In the genomic region with DNA sequence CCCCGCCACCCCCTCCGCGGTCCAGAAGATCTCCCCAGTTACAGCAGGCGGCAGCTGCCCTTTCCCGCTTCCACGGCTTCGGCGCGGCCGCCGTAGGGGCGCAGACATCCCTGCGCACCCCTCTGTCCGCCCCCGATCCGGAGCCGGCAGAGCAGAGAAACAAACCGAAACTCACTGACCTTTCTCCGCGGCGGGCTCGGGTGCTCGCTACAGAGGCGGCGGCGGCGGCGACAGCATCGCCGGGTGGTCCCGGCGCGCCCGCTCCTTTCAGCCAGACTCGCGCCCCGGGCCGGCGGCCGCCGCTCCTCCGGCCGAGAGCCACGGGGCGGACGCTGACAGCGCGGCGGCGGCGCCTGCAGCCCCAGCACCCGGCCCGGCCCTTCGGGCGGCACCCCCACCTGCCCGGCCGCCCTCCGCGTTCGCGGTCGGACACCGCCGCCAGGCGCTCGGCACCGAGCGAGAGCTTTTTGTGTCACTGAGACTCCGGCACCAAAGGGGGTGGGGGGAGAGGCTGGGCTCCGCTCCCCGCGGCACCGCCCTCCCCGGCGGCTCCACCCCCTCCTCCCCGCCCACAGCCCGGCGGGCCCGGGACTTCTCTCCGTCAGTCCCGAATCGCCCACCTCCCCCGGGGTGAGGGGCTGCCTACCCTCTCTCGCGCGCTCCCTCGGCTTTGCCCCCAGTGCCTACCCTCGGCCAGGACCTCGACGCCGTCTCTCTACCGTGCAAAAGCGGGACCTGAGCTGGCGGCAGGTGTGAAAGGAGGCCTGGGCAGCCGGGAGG, we compare ENCODE assay signal across 8 cellular contexts. TPM values are rescaled to one million over a fixed set of nuclear protein-coding genes. Genes with fewer than 3 reads are reported as not detected.
A peak's percentile ranks its signal among the peaks of the same experiment; 100 is the strongest.
DNase-seq lines count a peak whose midpoint lies in the region; ATAC-seq, FAIRE-seq and TF ChIP-seq lines count a peak whose summit lies in the region.

No MANE protein-coding gene starts in this region.

- H3K4me3 ChIP-seq in kidney epithelial cell (ENCODE audit: low read depth, low read length), result peak overlapping the region; percentile 68

- H3K36me3 ChIP-seq in kidney epithelial cell (ENCODE audit: control insufficient read depth, insufficient read depth, low read length), result no peaks in the 10 kb centered on the region

- POLR2A ChIA-PET in WTC11 (lab: Charles Lee), result interaction anchor here (1.2 kb wide), 1 partner anchor 19 kb away, joined by 4 read pairs; no protein-coding TSS in a partner anchor

- no peak overlapping the region for H3K27ac Mint-ChIP-seq in WTC11

- peaks cover 3% of the 10 kb centered on the region; the same call in 1 of the 2 replicates for H3K36me3 Mint-ChIP-seq in WTC11

- DNase-seq in GM12892 (ENCODE audit: insufficient read length), result peak; percentile 76
- peak; percentile 20 to 84 (median 83) for DNase-seq in NCI-H1417 (lab: John Stamatoyannopoulos, UW)
- peak; percentile 82 for DNase-seq in WTC11 (ENCODE audit: low spot score)
- peak; percentile 73 for DNase-seq in cerebellar cortex (ENCODE audit: low spot score)
- DNase-seq in kidney epithelial cell (ENCODE audit: low read depth), result no peak
- peak; percentile 73 for DNase-seq in stimulated activated CD4-positive, alpha-beta T cell treated with anti-CD3 and anti-CD28 coated beads, Interleukin-12 subunit alpha, Interleukin-12 subunit beta, amount 100 ng/mL, for 4 hours
- no peak for DNase-seq in GF-D8 (lab: John Stamatoyannopoulos, UW)

- H3K4me1 Mint-ChIP-seq in WTC11, result peaks cover 23% of the 10 kb centered on the region

- TF ChIP-seq POLR2A in GM12892 (IDR thresholded peaks at IDR 0.05; ENCODE audit: low read depth, low read length), result no peak

- H3K9me3 Mint-ChIP-seq in WTC11, result no peaks in the 10 kb centered on the region

- H3K4me3 Mint-ChIP-seq in WTC11, result peak overlapping the region; percentile 68

- CTCF ChIA-PET in WTC11 (lab: Charles Lee), result interaction anchor here (0.8 to 2.2 kb wide), 5 partner anchors 8 to 312 kb away, joined by 3 to 12 read pairs (median 4); no protein-coding TSS in a partner anchor

- peaks cover 7% of the 10 kb centered on the region for H3K27me3 ChIP-seq in kidney epithelial cell (ENCODE audit: control insufficient read depth, insufficient read depth, low read length)

- ATAC-seq in HG02610 (IDR thresholded peaks at IDR 0.05; ENCODE audit: unreplicated experiment) (peak; percentile 84), WTC11 (peak; percentile 70)

- FAIRE-seq in GM12892 (lab: Jason Lieb, UNC), result no peak

- H3K27me3 Mint-ChIP-seq in WTC11 (ENCODE audit: low read depth), result peaks cover 58% of the 10 kb centered on the region

- TF ChIP-seq CTCF in WTC11 (IDR thresholded peaks at IDR 0.05) (no peak), kidney epithelial cell (IDR thresholded peaks at IDR 0.05; ENCODE audit: insufficient read depth, low read length, poor library complexity, severe bottlenecking) (no peak)

TF ChIP-seq in WTC11, 78 proteins besides CTCF, POLR2A, EP300 and RAD21:
- TF ChIP-seq SP1 (CRISPR knock-in tag; conservative IDR thresholded peaks at IDR 0.05), result peak; percentile 49; the same call in 1 of the 2 replicates
- peak; percentile 39; the same call in 1 of the 2 replicates for TF ChIP-seq ZNF423 (CRISPR knock-in tag; IDR thresholded peaks at IDR 0.05)
- no peak for TF ChIP-seq SMAD3 (CRISPR knock-in tag; IDR thresholded peaks at IDR 0.05; ENCODE audit: borderline replicate concordance)
- no peak for TF ChIP-seq GRHL2 (CRISPR knock-in tag; IDR thresholded peaks at IDR 0.05; ENCODE audit: insufficient replicate concordance, severe bottlenecking)

RNA-seq across cellular contexts. Expression of a gene that starts 1.4 kb away (rescaled TPM):
- polyA plus RNA-seq in GM12892 (2012; ENCODE audit: missing spikeins), result not detected
- total RNA-seq in WTC11 (2021) (2.6 to 3.7 TPM (median 2.8 TPM) in 3 replicates), kidney epithelial cell (4.7 and 10.2 TPM in 2 replicates)

Comparison
In these comparisons a context has a peak if more than half of its experiments do, and no peak if none do; other contexts are left out.
1. DNase-seq: peak in GM12892 (single experiment), NCI-H1417 (3 of 3), WTC11 (single experiment), cerebellar cortex (single experiment) and stimulated activated CD4-positive, alpha-beta T cell treated with anti-CD3 and anti-CD28 coated beads, Interleukin-12 subunit alpha, Interleukin-12 subunit beta, amount 100 ng/mL, for 4 hours (single experiment); none in kidney epithelial cell (single experiment) and GF-D8 (single experiment).